Comparison of ENCODE assay signal across 16 cellular contexts in genomic region chr12:49552425-49552824, GRCh38. TPM values are rescaled to one million over a fixed set of nuclear protein-coding genes. Genes with fewer than 3 reads are reported as not detected.
DNase-seq lines count a peak whose midpoint lies in the region; ATAC-seq and TF ChIP-seq lines count a peak whose summit lies in the region.
"Had no signal": no experiment of that assay in that cellular context is flagged by ENCODE, and none has a peak within 500 bp of the region (broad histone marks: within the 10 kb centered on the region; RNA-seq: fewer than 3 reads in every experiment).

No MANE protein-coding gene starts in this region.

- no peaks in the 10 kb centered on the region for H3K9me2 ChIP-seq in Loucy (replicated peaks; ENCODE audit: low read depth, low read length)

- H3K4me3 ChIP-seq in heart left ventricle: no peak overlapping the region
- H3K4me3 ChIP-seq in Loucy (ENCODE audit: low read length, poor library complexity, severe bottlenecking): peak overlapping the region; percentile 54
- peak overlapping the region in 1 of 3 donors; percentile 29 for H3K4me3 ChIP-seq in skeletal muscle tissue (ENCODE audit: low read length in 3 of 3)
- H3K4me3 ChIP-seq: A549, Peyer's patch had no signal

- TF ChIP-seq POLR2A in heart left ventricle (IDR thresholded peaks at IDR 0.05): no peak

- no peaks in the 10 kb centered on the region for H3F3A ChIP-seq in Loucy (ENCODE audit: low read depth)

- TF ChIP-seq CTCF in heart left ventricle (IDR thresholded peaks at IDR 0.05): no peak
- TF ChIP-seq CTCF in Loucy (conservative IDR thresholded peaks at IDR 0.05; ENCODE audit: low read length): no peak

- no peaks in the 10 kb centered on the region for H3K79me2 ChIP-seq in Loucy (ENCODE audit: insufficient read depth, low read length)

- no peaks in the 10 kb centered on the region for H4K20me1 ChIP-seq in Loucy (ENCODE audit: insufficient read depth, low read length, poor library complexity, severe bottlenecking)

- H3K4me2 ChIP-seq in Loucy (ENCODE audit: low read depth, low read length, poor library complexity, severe bottlenecking): peak overlapping the region; percentile 58
- H3K4me2 ChIP-seq: A549 had no signal

- no peak for ATAC-seq in heart left ventricle
- ATAC-seq in Right ventricle myocardium inferior: no peak
- ATAC-seq: A549 had no signal

- H3K36me3 ChIP-seq in heart left ventricle: peaks cover 0 to 17% (median 15%) of the 10 kb centered on the region in 9 donors
- no peaks in the 10 kb centered on the region for H3K36me3 ChIP-seq in Loucy (ENCODE audit: insufficient read depth, low read length)
- H3K36me3 ChIP-seq in skeletal muscle tissue (ENCODE audit: control insufficient read depth in 3 of 3, insufficient read depth in 3 of 3, low read length in 3 of 3): peaks cover 14 to 16% (median 16%) of the 10 kb centered on the region in 3 donors

- peak overlapping the region in 9 of 12 donors; percentile 27 to 77 (median 64) for H3K27ac ChIP-seq in heart left ventricle
- peak overlapping the region; percentile 6 for H3K27ac ChIP-seq in skeletal muscle tissue (ENCODE audit: low read depth, low read length)
- H3K27ac ChIP-seq: A549, Peyer's patch had no signal

- peaks cover 0 to 25% (median 3%) of the 10 kb centered on the region in 9 donors for H3K27me3 ChIP-seq in heart left ventricle
- H3K27me3 ChIP-seq in Loucy (ENCODE audit: insufficient read depth, low read length, poor library complexity, severe bottlenecking): no peaks in the 10 kb centered on the region
- H3K27me3 ChIP-seq in skeletal muscle tissue (ENCODE audit: control insufficient read depth in 3 of 3, insufficient read depth in 3 of 3, low read length in 3 of 3): peaks cover 10 to 23% (median 19%) of the 10 kb centered on the region in 3 donors
- H3K27me3 ChIP-seq: Peyer's patch had no signal

- DNase-seq in heart left ventricle: no peak
- no peak for DNase-seq in Right ventricle myocardium inferior (ENCODE audit: missing footprints)
- DNase-seq in dermis blood vessel endothelial cell: peak; percentile 12
- no peak for DNase-seq in kidney glomerular epithelial cell (lab: John Stamatoyannopoulos, UW)
- no peak for DNase-seq in stimulated activated naive CD4-positive, alpha-beta T cell (lab: John Stamatoyannopoulos, UW)
- no peak for DNase-seq in NCI-H2171 (lab: John Stamatoyannopoulos, UW)
- DNase-seq: COR-L47, H9, NCI-H1105 treated with DMSO at 0.1 percent for 48 hours, NCI-H187, NCI-H774, Peyer's patch, SHP77 had no signal

- peak overlapping the region; percentile 52 for H3K9ac ChIP-seq in Loucy (ENCODE audit: low read depth, low read length, poor library complexity, severe bottlenecking)
- peak overlapping the region in 1 of 3 donors; percentile 41 for H3K9ac ChIP-seq in skeletal muscle tissue (ENCODE audit: low read depth in 1 of 3, low read length in 3 of 3)

- H3K4me1 ChIP-seq in heart left ventricle (peaks cover 0 to 26% (median 17%) of the 10 kb centered on the region in 12 donors), Loucy (ENCODE audit: insufficient read depth, low read length, poor library complexity, severe bottlenecking) (peaks cover 23% of the 10 kb centered on the region), skeletal muscle tissue (ENCODE audit: control insufficient read depth in 3 of 3, insufficient read depth in 3 of 3, low read length in 3 of 3) (peaks cover 24 to 31% (median 28%) of the 10 kb centered on the region in 3 donors)
- H3K4me1 ChIP-seq: A549 had no signal

- peak overlapping the region; percentile 73 for H2AFZ ChIP-seq in Loucy (ENCODE audit: low read length)

- intact Hi-C loops in heart left ventricle (cut with DNase I): loop anchor here in 1 of 10 donors (2.0 kb wide), 1 partner anchor 70 kb away; the partner anchor contains the start of gene PRPF40B
- intact Hi-C loops in Right ventricle myocardium inferior (cut with DNase I): no loop called here

- WGBS in heart left ventricle, 4 donors: 44 to 52% (median 45%) methylated on average over 9 of the region's 9 CpGs

- H3K9me3 ChIP-seq in heart left ventricle: no peaks in the 10 kb centered on the region
- H3K9me3 ChIP-seq in Loucy (ENCODE audit: insufficient read depth, low read depth, low read length): no peaks in the 10 kb centered on the region
- H3K9me3 ChIP-seq in skeletal muscle tissue (ENCODE audit: control insufficient read depth in 3 of 3, low read length in 3 of 3): no peaks in the 10 kb centered on the region
- H3K9me3 ChIP-seq: A549, Peyer's patch had no signal

RNA-seq across cellular contexts. Expression of gene KCNH3, which starts 13.6 kb away (rescaled TPM):
- 1 to 10 TPM in 3 of 9 donors, under 1 TPM in 6; 0.19 to 2.2 (median 0.40) TPM for total RNA-seq in heart left ventricle
- under 1 TPM; 0.14 to 0.42 TPM for polyA plus RNA-seq in heart left ventricle
- 0.27 TPM for total RNA-seq in Right ventricle myocardium inferior
- 0.09 TPM in 1 of 2 replicates, not detected in the other for total RNA-seq in dermis blood vessel endothelial cell
- 0.52 TPM for total RNA-seq in skeletal muscle tissue

RNA-seq across cellular contexts. Expression of gene MCRS1, which starts 15.5 kb away (rescaled TPM):
- total RNA-seq in heart left ventricle: 100 to 1,000 TPM in 3 of 9 donors, 10 to 100 TPM in 6; 70.0 to 122 (median 88.3) TPM
- 10 to 100 TPM; 64.2 to 80.3 TPM for polyA plus RNA-seq in heart left ventricle
- 88.9 TPM for total RNA-seq in Right ventricle myocardium inferior
- total RNA-seq in dermis blood vessel endothelial cell: 58.5 and 73.9 TPM in 2 replicates
- total RNA-seq in skeletal muscle tissue: 33.9 TPM

RNA-seq across cellular contexts. Expression of gene FAM186B, which starts 53.0 kb away (rescaled TPM):
- total RNA-seq in heart left ventricle (under 1 TPM; 0.23 to 0.78 (median 0.48) TPM), Right ventricle myocardium inferior (0.62 TPM), dermis blood vessel endothelial cell (0.19 and 0.34 TPM in 2 replicates), skeletal muscle tissue (not detected)
- under 1 TPM; 0.17 to 0.30 TPM for polyA plus RNA-seq in heart left ventricle
